10 cellular contexts compared by ENCODE assay signal in the genomic region with DNA sequence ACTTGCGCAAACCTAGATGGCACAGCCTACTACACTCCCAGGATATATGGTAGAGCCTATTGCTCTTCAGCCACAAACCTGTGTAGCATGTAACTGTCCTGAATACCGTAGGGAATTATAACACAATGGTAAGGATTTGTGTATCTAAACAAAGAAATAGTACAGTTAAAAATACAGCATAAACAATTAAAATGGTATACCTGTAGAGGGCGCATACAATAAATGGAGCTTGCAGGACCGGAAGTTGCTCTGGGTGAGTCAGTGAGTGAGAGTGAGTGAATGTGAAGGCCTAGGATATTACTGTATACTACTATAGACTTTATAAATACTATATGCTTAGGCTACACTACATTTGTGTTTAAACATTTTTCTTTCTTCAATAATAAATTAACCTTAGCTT.
DNase-seq lines count a peak whose midpoint lies in the region; ATAC-seq and TF ChIP-seq lines count a peak whose summit lies in the region.
"Had no signal": no experiment of that assay in that cellular context is flagged by ENCODE, and none has a peak within 500 bp of the region (broad histone marks: within the 10 kb centered on the region; RNA-seq: fewer than 3 reads in every experiment).

No MANE protein-coding gene starts in this region.

- intact Hi-C loops in A673 (cut with micrococcal nuclease; ENCODE audit: unreplicated experiment) (no loop called here), uterus (cut with DNase I; ENCODE audit: low total_unique reads) (no loop called here)

- no peak for TF ChIP-seq POLR2A in uterus (IDR thresholded peaks at IDR 0.05)

- H3K4me1 ChIP-seq in A673 (ENCODE audit: insufficient read depth, low read length, poor library complexity, severe bottlenecking) (no peaks in the 10 kb centered on the region), uterus (no peaks in the 10 kb centered on the region)

- 0 out of 2 replicates have a peak, but pooled peaks have one; percentile 15 for TF ChIP-seq CTCF in A673 (conservative IDR thresholded peaks at IDR 0.05; ENCODE audit: low read depth, low read length)
- peak; percentile 25 for TF ChIP-seq CTCF in GM12873 (IDR thresholded peaks at IDR 0.05; ENCODE audit: insufficient read depth, low read depth, low read length, missing control alignments)
- no peak for TF ChIP-seq CTCF in uterus (IDR thresholded peaks at IDR 0.05)

- no peaks in the 10 kb centered on the region for H3K9me3 ChIP-seq in A673 (ENCODE audit: low read depth, low read length, poor library complexity, severe bottlenecking)
- H3K9me3 ChIP-seq in uterus, result no peaks in the 10 kb centered on the region

- no peak for ATAC-seq in HG03460 (IDR thresholded peaks at IDR 0.05; ENCODE audit: unreplicated experiment)
- ATAC-seq: CD8-positive, alpha-beta T cell; stimulated activated naive B cell treated with anti-CD40 and anti-IgM and Interleukin-4, amounts not matched to agents 10 μg/mL and 1 μg/mL and 100 μg/mL, for 72 hours had no signal

- POLR2A ChIA-PET in A673 (lab: Charles Lee; ENCODE audit: low non-redundant PET), result no interaction called here

- CTCF ChIA-PET in A673 (lab: Charles Lee), result no interaction called here

- H3K27me3 ChIP-seq in A673 (replicated peaks; ENCODE audit: insufficient read depth, low read depth, low read length, poor library complexity), result no peaks in the 10 kb centered on the region
- no peaks in the 10 kb centered on the region for H3K27me3 ChIP-seq in uterus

- in situ Hi-C loops in SK-MEL-5 (cut with HindIII; ENCODE audit: low pct_unique_long_range_greater_than_20kb, low sequenced_read_pairs), result no loop called here

- no peak overlapping the region for H3K4me3 ChIP-seq in A673 (ENCODE audit: low read depth, low read length, poor library complexity, severe bottlenecking)
- no peak overlapping the region for H3K4me3 ChIP-seq in uterus

- no peaks in the 10 kb centered on the region for H3K36me3 ChIP-seq in A673 (ENCODE audit: insufficient read depth, low read length, poor library complexity, severe bottlenecking)
- H3K36me3 ChIP-seq in uterus, result no peaks in the 10 kb centered on the region

- H3K27ac ChIP-seq in A673 (ENCODE audit: low read depth, low read length, poor library complexity, severe bottlenecking) (no peak overlapping the region), uterus (no peak overlapping the region)

- DNase-seq in A673 (ENCODE audit: low spot score) (peak; percentile 10), HT-29 (ENCODE audit: low spot score) (peak; percentile 25), SK-MEL-5 (ENCODE audit: low read depth, low spot score) (peak; percentile 37), activated gamma-delta T cell (lab: John Stamatoyannopoulos, UW) (no peak), uterus (no peak)
- DNase-seq in activated CD4-positive, alpha-beta T cell treated with anti-CD3 and anti-CD28 coated beads for 1 hour, result no peak
- DNase-seq: CD8-positive, alpha-beta T cell; stimulated activated naive B cell treated with anti-CD40 and anti-IgM and Interleukin-4, amounts not matched to agents 10 μg/mL and 1 μg/mL and 100 μg/mL, for 72 hours had no signal

- no TSS peak for BruUV-seq in A673 (replicated peaks; lab: Mats Ljungman, UMichigan)

Comparison
In these comparisons a context has a peak if more than half of its experiments do, and no peak if none do; other contexts are left out.
1. DNase-seq: peak in A673 (single experiment), HT-29 (single experiment) and SK-MEL-5 (single experiment); none in activated gamma-delta T cell (single experiment), uterus (0 of 2) and activated CD4-positive, alpha-beta T cell treated with anti-CD3 and anti-CD28 coated beads for 1 hour (single experiment).
2. CTCF ChIP-seq: peak in A673 (single experiment) and GM12873 (single experiment); none in uterus (0 of 4).